ENCODE assay signal across 8 cellular contexts in the genomic region with DNA sequence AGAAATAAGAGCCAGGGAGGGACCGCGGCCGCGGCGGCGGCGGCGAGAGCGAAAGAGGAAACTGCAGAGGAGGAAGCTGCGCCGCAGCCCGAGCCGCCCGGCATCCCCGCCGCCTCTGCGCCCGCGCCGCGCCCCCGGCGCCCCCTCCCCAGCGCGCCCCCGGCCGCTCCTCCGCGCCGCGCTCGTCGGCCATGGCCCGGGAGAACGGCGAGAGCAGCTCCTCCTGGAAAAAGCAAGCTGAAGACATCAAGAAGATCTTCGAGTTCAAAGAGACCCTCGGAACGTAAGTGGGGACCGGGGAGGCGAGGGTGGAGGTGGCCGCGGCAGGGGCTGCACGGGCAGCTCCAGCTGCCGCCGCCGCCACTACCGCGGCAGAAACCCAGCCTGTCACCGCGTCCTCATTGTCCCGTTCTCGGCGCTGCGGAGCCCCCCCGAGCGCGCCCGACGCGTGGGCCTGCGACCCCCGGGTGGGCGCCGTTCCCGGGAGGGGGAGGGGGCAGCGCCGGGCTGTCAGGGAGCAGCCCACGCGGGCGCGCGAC. TPM values are rescaled to one million over a fixed set of nuclear protein-coding genes. Genes with fewer than 3 reads are reported as not detected.
DNase-seq lines count a peak whose midpoint lies in the region; ATAC-seq and TF ChIP-seq lines count a peak whose summit lies in the region.

No MANE protein-coding gene starts in this region.

- H3K36me3 Mint-ChIP-seq in IgD-negative memory B cell: no peaks in the 10 kb centered on the region
- H3K36me3 Mint-ChIP-seq in dendritic cell treated with granulocyte-macrophage colony-stimulating factor and Interleukin-4, amounts not matched to agents 40 ng/mL and 50 ng/mL, for 4 days (ENCODE audit: low read depth): peaks cover 32% of the 10 kb centered on the region

- H3K4me2 ChIP-seq in neural cell (ENCODE audit: low read length): peak overlapping the region; percentile 77

- peak overlapping the region; percentile 79 for H3K9ac ChIP-seq in neural cell (ENCODE audit: low read length)

- no peaks in the 10 kb centered on the region for H4K20me1 ChIP-seq in neural cell (ENCODE audit: insufficient read depth)

- intact Hi-C loops in dendritic cell treated with granulocyte-macrophage colony-stimulating factor and Interleukin-4, amounts not matched to agents 40 ng/mL and 50 ng/mL, for 4 days (cut with micrococcal nuclease): loop anchor here (2.0 to 10.0 kb wide), 2 partner anchors 85 to 305 kb away; no protein-coding TSS in a partner anchor
- intact Hi-C loops in posterior vena cava (cut with DNase I): loop anchor here in 1 of 2 donors (10.0 kb wide), 1 partner anchor 85 kb away; no protein-coding TSS in a partner anchor

- peak overlapping the region; percentile 98 to 99 (median 99) for H3K27ac Mint-ChIP-seq in IgD-negative memory B cell
- H3K27ac Mint-ChIP-seq in dendritic cell treated with granulocyte-macrophage colony-stimulating factor and Interleukin-4, amounts not matched to agents 40 ng/mL and 50 ng/mL, for 4 days: peak overlapping the region; percentile 97

- peak overlapping the region; percentile 65 for H3K4me3 ChIP-seq in BJ (ENCODE audit: low read depth, low read length)
- peak overlapping the region; percentile 94 for H3K4me3 ChIP-seq in neural cell (ENCODE audit: low read length)

- peaks cover 28% of the 10 kb centered on the region for H3K79me2 ChIP-seq in neural cell (replicated peaks; ENCODE audit: insufficient read depth, low read length)

- H3K4me1 Mint-ChIP-seq in IgD-negative memory B cell: peaks cover 35 to 44% (median 42%) of the 10 kb centered on the region in 3 donors
- H3K4me1 Mint-ChIP-seq in dendritic cell treated with granulocyte-macrophage colony-stimulating factor and Interleukin-4, amounts not matched to agents 40 ng/mL and 50 ng/mL, for 4 days (ENCODE audit: low read depth): peaks cover 57% of the 10 kb centered on the region

- no peak for TF ChIP-seq EP300 in neural cell (conservative IDR thresholded peaks at IDR 0.05; ENCODE audit: poor library complexity, severe bottlenecking)

- peak overlapping the region; percentile 73 for H3K27ac ChIP-seq in neural cell (ENCODE audit: low read length)

- no peaks in the 10 kb centered on the region for H3K27me3 Mint-ChIP-seq in IgD-negative memory B cell
- H3K27me3 Mint-ChIP-seq in dendritic cell treated with granulocyte-macrophage colony-stimulating factor and Interleukin-4, amounts not matched to agents 40 ng/mL and 50 ng/mL, for 4 days: peaks cover 25% of the 10 kb centered on the region

- DNase-seq in BJ (ENCODE audit: low read depth) (no peak), DMS79 treated with DMSO at 0.1 percent for 48 hours (lab: John Stamatoyannopoulos, UW) (no peak), SW 1271 (lab: John Stamatoyannopoulos, UW) (no peak), posterior vena cava (ENCODE audit: low spot score) (no peak)

- H3K9me3 Mint-ChIP-seq in IgD-negative memory B cell: no peaks in the 10 kb centered on the region
- no peaks in the 10 kb centered on the region for H3K9me3 Mint-ChIP-seq in dendritic cell treated with granulocyte-macrophage colony-stimulating factor and Interleukin-4, amounts not matched to agents 40 ng/mL and 50 ng/mL, for 4 days

- CTCF ChIA-PET in BJ (lab: Yijun Ruan, JAX): interaction anchor here (1.0 to 2.4 kb wide), 3 partner anchors 16 to 87 kb away, joined by 3 to 8 read pairs (median 3); no protein-coding TSS in a partner anchor

- no peaks in the 10 kb centered on the region for H3K9me2 ChIP-seq in neural cell (ENCODE audit: insufficient read depth, low read length)

- TF ChIP-seq CTCF in BJ (IDR thresholded peaks at IDR 0.05; ENCODE audit: insufficient read depth, low read depth, low read length) (no peak), neural cell (IDR thresholded peaks at IDR 0.05; ENCODE audit: poor library complexity, severe bottlenecking) (no peak)

- no peak for TF ChIP-seq RAD21 in neural cell (conservative IDR thresholded peaks at IDR 0.05)

- POLR2A ChIA-PET in BJ (lab: Charles Lee): interaction anchor here (0.6 kb wide), 1 partner anchor 11 kb away, joined by 3 read pairs; no protein-coding TSS in a partner anchor

- no peaks in the 10 kb centered on the region for H3K9me3 ChIP-seq in neural cell (ENCODE audit: low read length)

- H3K27me3 ChIP-seq in BJ (ENCODE audit: control insufficient read depth, insufficient read depth, low read length) (peaks cover 13% of the 10 kb centered on the region), neural cell (ENCODE audit: insufficient read depth, low read depth, low read length) (no peaks in the 10 kb centered on the region)

- peak overlapping the region; percentile 51 for H2AFZ ChIP-seq in neural cell (ENCODE audit: low read depth, low read length)

- H3K36me3 ChIP-seq in BJ (ENCODE audit: control insufficient read depth, insufficient read depth, low read length): no peaks in the 10 kb centered on the region
- H3K36me3 ChIP-seq in neural cell (ENCODE audit: insufficient read depth, low read length): no peaks in the 10 kb centered on the region

- ATAC-seq in GM19455 (IDR thresholded peaks at IDR 0.05; ENCODE audit: unreplicated experiment): peak; percentile 47

- no peaks in the 10 kb centered on the region for H3F3A ChIP-seq in neural cell (ENCODE audit: insufficient read depth, low read length, poor library complexity, severe bottlenecking)

- H3K4me3 Mint-ChIP-seq in IgD-negative memory B cell: peak overlapping the region; percentile 97 to 100 (median 98)
- H3K4me3 Mint-ChIP-seq in dendritic cell treated with granulocyte-macrophage colony-stimulating factor and Interleukin-4, amounts not matched to agents 40 ng/mL and 50 ng/mL, for 4 days: peak overlapping the region; percentile 98

TF ChIP-seq in neural cell, 6 proteins besides CTCF, POLR2A, EP300 and RAD21:
- TF ChIP-seq, protein P1, sequence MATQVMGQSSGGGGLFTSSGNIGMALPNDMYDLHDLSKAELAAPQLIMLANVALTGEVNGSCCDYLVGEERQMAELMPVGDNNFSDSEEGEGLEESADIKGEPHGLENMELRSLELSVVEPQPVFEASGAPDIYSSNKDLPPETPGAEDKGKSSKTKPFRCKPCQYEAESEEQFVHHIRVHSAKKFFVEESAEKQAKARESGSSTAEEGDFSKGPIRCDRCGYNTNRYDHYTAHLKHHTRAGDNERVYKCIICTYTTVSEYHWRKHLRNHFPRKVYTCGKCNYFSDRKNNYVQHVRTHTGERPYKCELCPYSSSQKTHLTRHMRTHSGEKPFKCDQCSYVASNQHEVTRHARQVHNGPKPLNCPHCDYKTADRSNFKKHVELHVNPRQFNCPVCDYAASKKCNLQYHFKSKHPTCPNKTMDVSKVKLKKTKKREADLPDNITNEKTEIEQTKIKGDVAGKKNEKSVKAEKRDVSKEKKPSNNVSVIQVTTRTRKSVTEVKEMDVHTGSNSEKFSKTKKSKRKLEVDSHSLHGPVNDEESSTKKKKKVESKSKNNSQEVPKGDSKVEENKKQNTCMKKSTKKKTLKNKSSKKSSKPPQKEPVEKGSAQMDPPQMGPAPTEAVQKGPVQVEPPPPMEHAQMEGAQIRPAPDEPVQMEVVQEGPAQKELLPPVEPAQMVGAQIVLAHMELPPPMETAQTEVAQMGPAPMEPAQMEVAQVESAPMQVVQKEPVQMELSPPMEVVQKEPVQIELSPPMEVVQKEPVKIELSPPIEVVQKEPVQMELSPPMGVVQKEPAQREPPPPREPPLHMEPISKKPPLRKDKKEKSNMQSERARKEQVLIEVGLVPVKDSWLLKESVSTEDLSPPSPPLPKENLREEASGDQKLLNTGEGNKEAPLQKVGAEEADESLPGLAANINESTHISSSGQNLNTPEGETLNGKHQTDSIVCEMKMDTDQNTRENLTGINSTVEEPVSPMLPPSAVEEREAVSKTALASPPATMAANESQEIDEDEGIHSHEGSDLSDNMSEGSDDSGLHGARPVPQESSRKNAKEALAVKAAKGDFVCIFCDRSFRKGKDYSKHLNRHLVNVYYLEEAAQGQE (IDR thresholded peaks at IDR 0.05; ENCODE audit: borderline replicate concordance): peak; percentile 36
- peak; percentile 4 for TF ChIP-seq POLR2AphosphoS5 (IDR thresholded peaks at IDR 0.05)
- no peak for TF ChIP-seq TAF1 (IDR thresholded peaks at IDR 0.05; ENCODE audit: low read depth)

RNA-seq across cellular contexts. Expression of a gene that starts 0.3 kb away (rescaled TPM):
- polyA plus RNA-seq in BJ (2011; rRNA removed): 1.1 and 1.6 TPM in 2 replicates
- polyA minus RNA-seq in BJ (2011; rRNA and poly(A)+ RNA removed): 0.98 and 1.0 TPM in 2 replicates
- 41.4 TPM for polyA plus RNA-seq in IgD-negative memory B cell
- polyA plus RNA-seq in neural cell: 13.8 and 18.6 TPM in 2 replicates
- 32.4 and 38.7 TPM in 2 replicates for polyA minus RNA-seq in neural cell
- total RNA-seq in posterior vena cava: 10 to 100 TPM; 12.2 to 17.8 TPM
